ENCODE assay signal across 7 cellular contexts in the genomic region with DNA sequence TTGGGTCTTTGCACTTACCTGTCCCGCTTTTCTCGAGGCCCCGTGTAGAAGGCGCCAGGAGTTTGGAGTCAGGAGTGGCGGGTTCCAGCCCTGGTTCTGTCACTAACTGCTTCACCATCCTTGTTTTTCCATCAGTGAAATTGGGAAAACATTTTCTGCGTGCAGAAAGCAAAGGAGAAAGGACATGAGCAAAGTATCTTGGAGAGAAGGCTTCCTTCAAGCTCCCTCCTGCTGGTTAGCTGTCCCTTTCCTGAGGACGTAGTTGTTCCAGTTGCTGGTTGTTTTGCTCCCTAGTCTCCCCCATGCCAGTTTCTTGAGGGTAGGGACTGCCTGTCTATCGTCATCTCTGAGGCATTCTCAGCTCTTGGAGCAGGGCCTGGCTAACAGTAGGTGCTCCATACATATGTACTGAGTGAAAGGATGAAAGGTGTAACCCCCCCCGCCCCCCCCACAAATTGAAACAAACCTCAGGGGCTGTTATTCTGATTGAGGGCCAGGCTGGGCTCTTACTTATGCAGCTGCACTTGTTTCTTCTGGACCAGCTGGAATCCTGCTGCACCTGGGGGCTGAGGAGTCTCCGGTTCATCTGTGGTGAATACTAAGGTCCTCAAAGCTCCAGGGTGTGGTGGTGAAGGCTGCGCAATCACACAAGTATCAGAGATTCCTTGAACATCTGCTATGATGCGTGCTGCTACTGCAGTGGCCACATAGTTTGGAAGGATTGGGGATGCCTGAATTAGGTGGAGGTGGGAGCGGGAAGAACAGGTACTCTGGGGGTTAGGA. TPM values are rescaled to one million over a fixed set of nuclear protein-coding genes. Genes with fewer than 3 reads are reported as not detected.
DNase-seq lines count a peak whose midpoint lies in the region; ATAC-seq, FAIRE-seq and TF ChIP-seq lines count a peak whose summit lies in the region.

No MANE protein-coding gene starts in this region.

- FAIRE-seq in pancreas (lab: Jason Lieb, UNC) (no peak), RCC 7860 (lab: Jason Lieb, UNC) (no peak)

- peak overlapping the region; percentile 92 for H3K27ac Mint-ChIP-seq in endodermal cell

- peak; percentile 81 for DNase-seq in NB4 (ENCODE audit: low read depth)
- DNase-seq in endodermal cell: peak; percentile 87
- no peak for DNase-seq in pancreas
- no peak for DNase-seq in RCC 7860 (ENCODE audit: low spot score)
- DNase-seq in SHP77 treated with DMSO at 0.1 percent for 48 hours (lab: John Stamatoyannopoulos, UW): no peak

- H3K36me3 Mint-ChIP-seq in endodermal cell (ENCODE audit: low read depth): no peaks in the 10 kb centered on the region

- peak overlapping the region; percentile 83 for H3K4me3 ChIP-seq in NB4 (ENCODE audit: low read depth, low read length)
- H3K4me3 ChIP-seq in endodermal cell (ENCODE audit: low read length): peak overlapping the region; percentile 89
- H3K4me3 ChIP-seq in pancreas: peak overlapping the region; percentile 65 to 85 (median 74)

- intact Hi-C loops in pancreas (cut with DNase I): no loop called here

- H3K9ac ChIP-seq in endodermal cell (ENCODE audit: extremely low read depth, low read length, poor library complexity, severe bottlenecking): peak overlapping the region; percentile 58

- H3K4me1 ChIP-seq in endodermal cell (ENCODE audit: control insufficient read depth, insufficient read depth, low read length): peaks cover 13% of the 10 kb centered on the region
- peaks cover 17 to 34% (median 26%) of the 10 kb centered on the region in 3 donors for H3K4me1 ChIP-seq in pancreas

- H3K4me1 Mint-ChIP-seq in endodermal cell: peaks cover 27% of the 10 kb centered on the region

- H3K27ac ChIP-seq in endodermal cell (ENCODE audit: low read depth, low read length) (no peak overlapping the region), pancreas (peak overlapping the region; percentile 79 to 86 (median 84))

- TF ChIP-seq CTCF in NB4 (IDR thresholded peaks at IDR 0.05; ENCODE audit: low read depth, low read length) (no peak), endodermal cell (conservative IDR thresholded peaks at IDR 0.05) (no peak), pancreas (IDR thresholded peaks at IDR 0.05) (no peak)

- peak overlapping the region; percentile 83 for H3K4me3 Mint-ChIP-seq in endodermal cell

- H3K9me3 ChIP-seq in endodermal cell (ENCODE audit: control insufficient read depth, low read length): no peaks in the 10 kb centered on the region
- H3K9me3 ChIP-seq in pancreas: no peaks in the 10 kb centered on the region

- H3K27me3 ChIP-seq in endodermal cell (ENCODE audit: control insufficient read depth, insufficient read depth, low read length, poor library complexity, severe bottlenecking) (peaks cover 14% of the 10 kb centered on the region), pancreas (no peaks in the 10 kb centered on the region)

- peaks cover 36% of the 10 kb centered on the region for H3K27me3 Mint-ChIP-seq in endodermal cell (ENCODE audit: insufficient read depth)

- TF ChIP-seq POLR2A in NB4 (IDR thresholded peaks at IDR 0.05; ENCODE audit: extremely low read depth, insufficient read length): no peak

- H3K36me3 ChIP-seq in endodermal cell (ENCODE audit: control insufficient read depth, insufficient read depth, low read length) (no peaks in the 10 kb centered on the region), pancreas (no peaks in the 10 kb centered on the region)

- WGBS in endodermal cell (ENCODE audit: insufficient coverage in 1 of 2, insufficient read length in 1 of 2), 2 experiments: 31 to 42% methylated on average over 8 to 12 of the region's 13 CpGs
- 22 to 27% methylated on average over 13 of the region's 13 CpGs for WGBS in pancreas, 2 donors

- H3K9me3 Mint-ChIP-seq in endodermal cell: no peaks in the 10 kb centered on the region

- peak; percentile 1 for ATAC-seq in GM21576 (IDR thresholded peaks at IDR 0.05; ENCODE audit: unreplicated experiment)
- no peak for ATAC-seq in pancreas
- ATAC-seq in HG03378 (IDR thresholded peaks at IDR 0.05; ENCODE audit: unreplicated experiment): no peak

RNA-seq across cellular contexts. Expression of a gene that starts 1.0 kb away (rescaled TPM):
- total RNA-seq in endodermal cell: 1 to 10 TPM; 6.3 to 9.0 TPM
- polyA plus RNA-seq in endodermal cell (2013, experiment 1 of 2): 9.3 TPM
- 6.3 TPM for polyA plus RNA-seq in endodermal cell (2013, experiment 2 of 2)
- total RNA-seq in pancreas: 10 to 100 TPM; 10.3 to 33.1 (median 14.2) TPM
- polyA plus RNA-seq in pancreas: 10 to 100 TPM in 1 of 2 donors, 1 to 10 TPM in 1; 9.7 to 13.3 TPM

RNA-seq across cellular contexts. Expression of a gene that starts 20.8 kb away (rescaled TPM):
- total RNA-seq in endodermal cell (10 to 100 TPM; 51.5 to 64.3 TPM), pancreas (10 to 100 TPM; 36.9 to 61.1 (median 45.3) TPM)
- 67.7 TPM for polyA plus RNA-seq in endodermal cell (2013, experiment 1 of 2)
- polyA plus RNA-seq in endodermal cell (2013, experiment 2 of 2): 58.3 TPM
- polyA plus RNA-seq in pancreas: 10 to 100 TPM; 13.8 to 21.5 TPM

Comparison
In these comparisons a context has a peak if more than half of its experiments do, and no peak if none do; other contexts are left out.
1. DNase-seq: peak in NB4 (single experiment) and endodermal cell (single experiment); none in pancreas (0 of 6), RCC 7860 (single experiment) and SHP77 treated with DMSO at 0.1 percent for 48 hours (single experiment).
2. Peak in every context shown above with its lines, with median percentiles within 50 percentile points of each other: H3K4me3 ChIP-seq.